10 cellular contexts compared by ENCODE assay signal in genomic region chr10:101029520-101030309, GRCh38. TPM values are rescaled to one million over a fixed set of nuclear protein-coding genes. Genes with fewer than 3 reads are reported as not detected.
DNase-seq lines count a peak whose midpoint lies in the region; ATAC-seq and TF ChIP-seq lines count a peak whose summit lies in the region.
"Had no signal": no experiment of that assay in that cellular context is flagged by ENCODE, and none has a peak within 500 bp of the region (broad histone marks: within the 10 kb centered on the region; RNA-seq: fewer than 3 reads in every experiment).

No MANE protein-coding gene starts in this region.

- H4K20me1 ChIP-seq in IMR-90 (ENCODE audit: insufficient read depth, low read length) (peaks cover 18% of the 10 kb centered on the region), neural progenitor cell (ENCODE audit: low read depth) (peaks cover 22% of the 10 kb centered on the region)

- dilution Hi-C loops in IMR-90 (cut with HindIII; ENCODE audit: low sequenced_read_pairs, unreplicated experiment): no loop called here

- H3K9me1 ChIP-seq in IMR-90 (ENCODE audit: insufficient read depth, low read length): 0 out of 2 replicates have a peak, but pooled peaks cover 2% of the 10 kb centered on the region

- H3K27me3 Mint-ChIP-seq in neural progenitor cell (ENCODE audit: insufficient read depth, low read depth): peaks cover 27% of the 10 kb centered on the region

- POLR2A ChIA-PET in IMR-90 (lab: Charles Lee; ENCODE audit: unreplicated experiment): no interaction called here

- CTCF ChIA-PET in IMR-90 (lab: Yijun Ruan, JAX): interaction anchor here (0.6 to 1.2 kb wide), 2 partner anchors 12 to 31 kb away, joined by 3 to 4 read pairs; no protein-coding TSS in a partner anchor

- no peak overlapping the region for H3K23ac ChIP-seq in IMR-90 (ENCODE audit: low read depth, low read length)

- intact Hi-C loops in IMR-90 (cut with micrococcal nuclease): loop anchor here (5.0 kb wide), 1 partner anchor 38 kb away; no protein-coding TSS in a partner anchor
- intact Hi-C loops in dorsolateral prefrontal cortex (cut with DNase I): loop anchor here in 1 of 2 donors (5.0 kb wide), 1 partner anchor 38 kb away; no protein-coding TSS in a partner anchor
- intact Hi-C loops in sigmoid colon (cut with DNase I): loop anchor here (5.0 to 10.0 kb wide), 2 partner anchors 38 to 325 kb away; partner anchors contain the start of gene BTRC

- H2BK5ac ChIP-seq in IMR-90 (ENCODE audit: low read depth, low read length, poor library complexity, severe bottlenecking): no peak overlapping the region

- H3K36me3 ChIP-seq in IMR-90 (ENCODE audit: control insufficient read depth, insufficient read depth, low read length) (peaks cover 1% of the 10 kb centered on the region; the same call in 1 of the 2 replicates), neural progenitor cell (no peaks in the 10 kb centered on the region), sigmoid colon (peaks cover 0 to 3% (median under 1%) of the 10 kb centered on the region in 4 donors)

- no peak overlapping the region for H3K4me3 Mint-ChIP-seq in neural progenitor cell
- H3K4me3 Mint-ChIP-seq: activated CD8-positive, alpha-beta memory T cell treated with anti-CD3 and anti-CD28 coated beads, Interleukin-2, amount 10 ng/mL, durations not matched to agents 7 days and 5 days had no signal

- no peak overlapping the region for H2BK120ac ChIP-seq in IMR-90 (ENCODE audit: low read depth, low read length)

- H4K8ac ChIP-seq in IMR-90 (ENCODE audit: low read depth in 2 of 2, low read length in 2 of 2): no peak overlapping the region

- H3K9me3 ChIP-seq in IMR-90 (ENCODE audit: control insufficient read depth, insufficient read depth, low read length) (no peaks in the 10 kb centered on the region), neural progenitor cell (ENCODE audit: low read depth) (no peaks in the 10 kb centered on the region), sigmoid colon (no peaks in the 10 kb centered on the region)
- H3K9me3 ChIP-seq: Peyer's patch had no signal

- no peak for TF ChIP-seq POLR2A in IMR-90 (IDR thresholded peaks at IDR 0.05; ENCODE audit: low read depth, low read length)
- no peak for TF ChIP-seq POLR2A in sigmoid colon (IDR thresholded peaks at IDR 0.05)

- H4K5ac ChIP-seq in IMR-90 (ENCODE audit: low read depth, low read length): no peak overlapping the region

- whole genome bisulfite sequencing in IMR-90 (ENCODE audit: extremely low coverage in 2 of 2, insufficient read length in 1 of 2), 2 experiments: no CpG with 5 or more reads among the region's 28 CpGs
- 72 to 75% methylated on average over 28 of the region's 28 CpGs for WGBS in sigmoid colon, 2 donors

- H3K27ac ChIP-seq in IMR-90 (ENCODE audit: insufficient read depth, low read length): no peak overlapping the region
- H3K27ac ChIP-seq in dorsolateral prefrontal cortex: peak overlapping the region in 3 of 59 donors; percentile 10 to 99 (median 38)
- H3K27ac ChIP-seq in neural progenitor cell: no peak overlapping the region
- no peak overlapping the region for H3K27ac ChIP-seq in sigmoid colon

- no peak for TF ChIP-seq EP300 in sigmoid colon (IDR thresholded peaks at IDR 0.05)

- TF ChIP-seq RAD21 in IMR-90 (IDR thresholded peaks at IDR 0.05; ENCODE audit: low read length): no peak

- H3K27ac Mint-ChIP-seq in neural progenitor cell: no peak overlapping the region
- H3K27ac Mint-ChIP-seq: activated CD8-positive, alpha-beta memory T cell treated with anti-CD3 and anti-CD28 coated beads, Interleukin-2, amount 10 ng/mL, durations not matched to agents 7 days and 5 days had no signal

- no peak overlapping the region for H3K4ac ChIP-seq in IMR-90 (ENCODE audit: low read depth, low read length)

- H3K4me2 ChIP-seq in IMR-90 (ENCODE audit: low read depth, low read length): no peak overlapping the region
- H3K4me2 ChIP-seq in neural progenitor cell: peak overlapping the region; percentile 81

- ATAC-seq in IMR-90 (ENCODE audit: low read depth): no peak
- ATAC-seq: activated CD8-positive, alpha-beta memory T cell treated with anti-CD3 and anti-CD28 coated beads, Interleukin-2, amount 10 ng/mL, durations not matched to agents 7 days and 5 days had no signal

- no peak overlapping the region for H2AK5ac ChIP-seq in IMR-90 (ENCODE audit: low read depth, low read length)

- peaks cover 2 to 38% of the 10 kb centered on the region in 2 experiments; a peak in 3 of 4 replicates for H3K79me1 ChIP-seq in IMR-90 (ENCODE audit: low read depth in 1 of 2, low read length in 2 of 2)

- H3K36me3 Mint-ChIP-seq in neural progenitor cell: no peaks in the 10 kb centered on the region
- H3K36me3 Mint-ChIP-seq: activated CD8-positive, alpha-beta memory T cell treated with anti-CD3 and anti-CD28 coated beads, Interleukin-2, amount 10 ng/mL, durations not matched to agents 7 days and 5 days had no signal

- H3K9ac ChIP-seq in IMR-90 (ENCODE audit: low read depth, low read length) (no peak overlapping the region), neural progenitor cell (no peak overlapping the region)

- H3K4me1 Mint-ChIP-seq in neural progenitor cell: peaks cover 53% of the 10 kb centered on the region

- H3K14ac ChIP-seq in IMR-90 (replicated peaks; ENCODE audit: low read depth, low read length): no peak overlapping the region

- H3K4me3 ChIP-seq in IMR-90 (ENCODE audit: insufficient read depth, low read depth, low read length) (no peak overlapping the region), dorsolateral prefrontal cortex (peak overlapping the region in 53 of 59 donors; percentile 18 to 100 (median 94)), neural progenitor cell (no peak overlapping the region), sigmoid colon (no peak overlapping the region)

- H3K56ac ChIP-seq in IMR-90 (ENCODE audit: extremely low read depth, insufficient read depth, low read length): no peak overlapping the region

- in situ Hi-C loops in G401 (cut with HindIII; ENCODE audit: low sequenced_read_pairs): no loop called here
- in situ Hi-C loops in IMR-90 (cut with MboI; ENCODE audit: low sequenced_read_pairs): no loop called here

- BruUV-seq in IMR-90 (replicated peaks; lab: Mats Ljungman, UMichigan): no TSS peak

- H2BK15ac ChIP-seq in IMR-90 (ENCODE audit: low read depth, low read length): no peak overlapping the region

- TF ChIP-seq CTCF in IMR-90 (conservative IDR thresholded peaks at IDR 0.05; ENCODE audit: low read depth, low read length) (no peak), dorsolateral prefrontal cortex (IDR thresholded peaks at IDR 0.05 in 54 of 56, conservative IDR thresholded peaks at IDR 0.05 in 2 of 56; ENCODE audit: low read depth in 1 of 56, partially characterized antibody in 56 of 56) (peak in 2 of 56 donors; percentile 15 to 19), neural progenitor cell (IDR thresholded peaks at IDR 0.05) (peak; percentile 44), sigmoid colon (IDR thresholded peaks at IDR 0.05) (no peak)

- H2BK20ac ChIP-seq in IMR-90 (ENCODE audit: low read depth, low read length): no peak overlapping the region

- H3K9me3 Mint-ChIP-seq in neural progenitor cell: no peaks in the 10 kb centered on the region

- H3K4me1 ChIP-seq in IMR-90 (ENCODE audit: control insufficient read depth, insufficient read depth, low read length) (peaks cover 2% of the 10 kb centered on the region), neural progenitor cell (peaks cover 47% of the 10 kb centered on the region), sigmoid colon (peaks cover 0 to 28% (median 20%) of the 10 kb centered on the region in 4 donors)

- peak overlapping the region; percentile 67 for H2AFZ ChIP-seq in IMR-90 (replicated peaks; ENCODE audit: low read length, poor library complexity)
- H2AFZ ChIP-seq in neural progenitor cell (replicated peaks): no peak overlapping the region

- peak; percentile 34 for DNase-seq in G401 (ENCODE audit: low spot score)
- no peak for DNase-seq in IMR-90
- DNase-seq in dorsolateral prefrontal cortex: no peak
- peak; percentile 64 for DNase-seq in neural progenitor cell (ENCODE audit: low spot score)
- no peak for DNase-seq in ureter (ENCODE audit: low spot score)
- DNase-seq in sigmoid colon: no peak
- no peak for DNase-seq in medulla oblongata (ENCODE audit: extremely low spot score)
- DNase-seq: activated CD8-positive, alpha-beta memory T cell treated with anti-CD3 and anti-CD28 coated beads, Interleukin-2, amount 10 ng/mL, durations not matched to agents 7 days and 5 days; DMS 273 treated with DMSO at 0.1 percent for 48 hours had no signal

- H2AK9ac ChIP-seq in IMR-90 (replicated peaks; ENCODE audit: low read depth, low read length, poor library complexity): peak overlapping the region; percentile 61

- peaks cover 13% of the 10 kb centered on the region for H3F3A ChIP-seq in neural progenitor cell (ENCODE audit: low read depth)

- no peak overlapping the region for H4K91ac ChIP-seq in IMR-90 (ENCODE audit: insufficient read depth, low read depth, low read length)

- peaks cover 2% of the 10 kb centered on the region; the same call in 1 of the 2 replicates for H3K27me3 ChIP-seq in IMR-90 (ENCODE audit: control insufficient read depth, insufficient read depth, low read length)
- H3K27me3 ChIP-seq in dorsolateral prefrontal cortex: no peaks in the 10 kb centered on the region
- H3K27me3 ChIP-seq in neural progenitor cell: peaks cover 61% of the 10 kb centered on the region
- peaks cover 0 to 10% (median 0%) of the 10 kb centered on the region in 3 donors for H3K27me3 ChIP-seq in sigmoid colon
- H3K27me3 ChIP-seq: Peyer's patch had no signal

- H3K79me2 ChIP-seq in neural progenitor cell (ENCODE audit: low read depth): no peaks in the 10 kb centered on the region

- H3K18ac ChIP-seq in IMR-90 (ENCODE audit: low read depth, low read length): no peak overlapping the region

RNA-seq across cellular contexts. Expression of gene PDZD7, which starts 1.2 kb away (rescaled TPM):
- total RNA-seq in G401 (2014; rRNA removed; shearing (Covaris generic)): 2.4 and 4.5 TPM in 2 replicates
- 0.83 and 0.90 TPM in 2 replicates for total RNA-seq in IMR-90 (2012; rRNA removed)
- polyA plus RNA-seq in IMR-90 (2012; rRNA removed): 1.5 and 1.8 TPM in 2 replicates
- polyA plus RNA-seq in IMR-90 (2012; cell fraction: cytosol; rRNA removed): 0.97 and 2.0 TPM in 2 replicates
- polyA plus RNA-seq in IMR-90 (2012; cell fraction: nucleus; rRNA removed; ENCODE audit: low replicate concordance): 6.5 and 8.7 TPM in 2 replicates
- total RNA-seq in dorsolateral prefrontal cortex: 10 to 100 TPM; 11.3 to 42.8 (median 23.8) TPM
- 0.25 TPM in 1 of 2 replicates, not detected in the other for total RNA-seq in neural progenitor cell (ENCODE audit: low replicate concordance)
- total RNA-seq in ureter: 0.18 TPM
- total RNA-seq in sigmoid colon: 1 to 10 TPM in 3 of 4 donors, under 1 TPM in 1; 0.16 to 2.4 (median 1.3) TPM
- under 1 TPM in 2 of 3 donors, not detected in 1; 0.60 to 0.70 TPM for polyA plus RNA-seq in sigmoid colon

RNA-seq across cellular contexts. Expression of gene SFXN3, which starts 1.3 kb away (rescaled TPM):
- total RNA-seq in G401 (2014; rRNA removed; shearing (Covaris generic)): 58.9 and 65.7 TPM in 2 replicates
- total RNA-seq in IMR-90 (2012; rRNA removed) (53.3 and 64.7 TPM in 2 replicates), dorsolateral prefrontal cortex (100 to 1,000 TPM in 7 of 120 experiments, 10 to 100 TPM in 113; 53.8 to 127 (median 83.8) TPM), neural progenitor cell (ENCODE audit: low replicate concordance) (0.09 TPM in 1 of 2 replicates, not detected in the other), ureter (36.8 TPM), sigmoid colon (10 to 100 TPM; 17.5 to 57.1 (median 43.5) TPM)
- polyA plus RNA-seq in IMR-90 (2012; rRNA removed) (67.6 and 77.2 TPM in 2 replicates), sigmoid colon (10 to 100 TPM in 2 of 3 donors, 1 to 10 TPM in 1; 9.5 to 16.9 (median 11.4) TPM)
- polyA plus RNA-seq in IMR-90 (2012; cell fraction: cytosol; rRNA removed): 36.7 and 46.7 TPM in 2 replicates
- polyA plus RNA-seq in IMR-90 (2012; cell fraction: nucleus; rRNA removed; ENCODE audit: low replicate concordance): 417 and 427 TPM in 2 replicates

RNA-seq across cellular contexts. Expression of gene LZTS2, which starts 30.1 kb away (rescaled TPM):
- total RNA-seq in G401 (2014; rRNA removed; shearing (Covaris generic)): 146 and 166 TPM in 2 replicates
- total RNA-seq in IMR-90 (2012; rRNA removed): 17.8 and 19.2 TPM in 2 replicates
- polyA plus RNA-seq in IMR-90 (2012; rRNA removed): 101 and 108 TPM in 2 replicates
- polyA plus RNA-seq in IMR-90 (2012; cell fraction: cytosol; rRNA removed): 62.9 and 107 TPM in 2 replicates
- 135 and 272 TPM in 2 replicates for polyA plus RNA-seq in IMR-90 (2012; cell fraction: nucleus; rRNA removed; ENCODE audit: low replicate concordance)
- total RNA-seq in dorsolateral prefrontal cortex: 100 to 1,000 TPM in 1 of 120 experiments, 10 to 100 TPM in 119; 37.0 to 129 (median 54.7) TPM
- total RNA-seq in neural progenitor cell (ENCODE audit: low replicate concordance): 34.7 and 111 TPM in 2 replicates
- total RNA-seq in ureter: 63.6 TPM
- total RNA-seq in sigmoid colon: 100 to 1,000 TPM in 3 of 4 donors, 10 to 100 TPM in 1; 82.3 to 169 (median 116) TPM
- polyA plus RNA-seq in sigmoid colon: 10 to 100 TPM; 10.9 to 36.7 (median 23.4) TPM

RNA-seq across cellular contexts. Expression of gene KAZALD1, which starts 32.1 kb away (rescaled TPM):
- 105 and 145 TPM in 2 replicates for total RNA-seq in G401 (2014; rRNA removed; shearing (Covaris generic))
- total RNA-seq in IMR-90 (2012; rRNA removed) (8.1 and 9.1 TPM in 2 replicates), dorsolateral prefrontal cortex (1 to 10 TPM in 105 of 120 experiments, under 1 TPM in 15; 0.37 to 6.3 (median 1.9) TPM), neural progenitor cell (ENCODE audit: low replicate concordance) (0.77 and 1.8 TPM in 2 replicates), ureter (3.4 TPM), sigmoid colon (1 to 10 TPM in 3 of 4 donors, under 1 TPM in 1; 0.49 to 3.9 (median 3.0) TPM)
- polyA plus RNA-seq in IMR-90 (2012; rRNA removed) (18.6 and 18.7 TPM in 2 replicates), sigmoid colon (10 to 100 TPM; 15.6 to 40.2 (median 25.7) TPM)
- polyA plus RNA-seq in IMR-90 (2012; cell fraction: cytosol; rRNA removed): 19.1 and 20.1 TPM in 2 replicates
- 20.7 and 36.8 TPM in 2 replicates for polyA plus RNA-seq in IMR-90 (2012; cell fraction: nucleus; rRNA removed; ENCODE audit: low replicate concordance)

RNA-seq across cellular contexts. Expression of gene TWNK, which starts 42.4 kb away (rescaled TPM):
- total RNA-seq in G401 (2014; rRNA removed; shearing (Covaris generic)): 20.9 and 21.7 TPM in 2 replicates
- total RNA-seq in IMR-90 (2012; rRNA removed) (8.8 and 8.9 TPM in 2 replicates), dorsolateral prefrontal cortex (10 to 100 TPM in 1 of 120 experiments, 1 to 10 TPM in 119; 3.4 to 10.0 (median 5.4) TPM), neural progenitor cell (ENCODE audit: low replicate concordance) (6.4 and 7.1 TPM in 2 replicates), ureter (13.7 TPM), sigmoid colon (1 to 10 TPM; 3.3 to 4.6 (median 4.1) TPM)
- polyA plus RNA-seq in IMR-90 (2012; rRNA removed) (7.5 and 7.7 TPM in 2 replicates), sigmoid colon (1 to 10 TPM; 2.4 to 9.0 (median 2.8) TPM)
- 3.0 and 6.6 TPM in 2 replicates for polyA plus RNA-seq in IMR-90 (2012; cell fraction: cytosol; rRNA removed)
- polyA plus RNA-seq in IMR-90 (2012; cell fraction: nucleus; rRNA removed; ENCODE audit: low replicate concordance): 2.6 and 5.5 TPM in 2 replicates

Comparison
In these comparisons a context has a peak if more than half of its experiments do, and no peak if none do; other contexts are left out.
1. DNase-seq: peak in G401 (single experiment) and neural progenitor cell (single experiment); none in IMR-90 (single experiment), dorsolateral prefrontal cortex (0 of 10), ureter (single experiment), sigmoid colon (single experiment) and medulla oblongata (single experiment).
2. H3K4me3 ChIP-seq: peak in dorsolateral prefrontal cortex (53 of 59); none in IMR-90 (single experiment), neural progenitor cell (single experiment) and sigmoid colon (0 of 4).
3. RNA of gene SFXN3, which starts 1.3 kb away (total RNA-seq): 53.8 to 127 TPM in dorsolateral prefrontal cortex, 58.9 to 65.7 TPM in G401, 53.3 to 64.7 TPM in IMR-90, 17.5 to 57.1 TPM in sigmoid colon and 36.8 TPM in ureter (single experiment); 0.09 TPM in neural progenitor cell; every median in the first group is over 10 times any median in the second.